8 cellular contexts compared by ENCODE assay signal in the genomic region with DNA sequence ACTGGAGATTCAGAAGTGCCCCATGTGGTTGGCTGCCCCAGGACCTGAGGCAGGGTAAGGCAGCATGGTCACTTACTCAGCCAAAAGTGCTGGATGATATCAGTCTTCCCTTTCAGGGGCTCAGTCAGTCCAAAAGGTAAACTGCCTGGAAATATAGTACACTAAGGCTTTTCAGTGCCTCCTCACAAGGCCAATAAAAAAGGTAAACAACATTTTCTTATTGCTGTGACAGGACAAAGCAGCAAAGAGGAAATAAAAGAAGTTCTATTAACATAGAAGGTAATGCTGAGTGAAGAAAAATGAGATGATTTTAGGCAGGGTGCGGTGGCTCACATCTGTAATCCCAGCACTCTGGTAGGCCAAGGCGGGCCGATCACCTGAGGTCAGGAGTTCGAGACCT.
"Had no signal": no experiment of that assay in that cellular context is flagged by ENCODE, and none has a peak within 500 bp of the region (broad histone marks: within the 10 kb centered on the region; RNA-seq: fewer than 3 reads in every experiment).

No MANE protein-coding gene starts in this region.

- ATAC-seq: GM12878 had no signal

- FAIRE-seq: G401.6, GM12878, GM12891, GM12892, GM18507, GM19239 had no signal

- H3K4me3 ChIP-seq: GM12878 had no signal

- DNase-seq: GDM1, GF-D8 had no signal
